Comparison of ENCODE assay signal across 13 cellular contexts in the genomic region with DNA sequence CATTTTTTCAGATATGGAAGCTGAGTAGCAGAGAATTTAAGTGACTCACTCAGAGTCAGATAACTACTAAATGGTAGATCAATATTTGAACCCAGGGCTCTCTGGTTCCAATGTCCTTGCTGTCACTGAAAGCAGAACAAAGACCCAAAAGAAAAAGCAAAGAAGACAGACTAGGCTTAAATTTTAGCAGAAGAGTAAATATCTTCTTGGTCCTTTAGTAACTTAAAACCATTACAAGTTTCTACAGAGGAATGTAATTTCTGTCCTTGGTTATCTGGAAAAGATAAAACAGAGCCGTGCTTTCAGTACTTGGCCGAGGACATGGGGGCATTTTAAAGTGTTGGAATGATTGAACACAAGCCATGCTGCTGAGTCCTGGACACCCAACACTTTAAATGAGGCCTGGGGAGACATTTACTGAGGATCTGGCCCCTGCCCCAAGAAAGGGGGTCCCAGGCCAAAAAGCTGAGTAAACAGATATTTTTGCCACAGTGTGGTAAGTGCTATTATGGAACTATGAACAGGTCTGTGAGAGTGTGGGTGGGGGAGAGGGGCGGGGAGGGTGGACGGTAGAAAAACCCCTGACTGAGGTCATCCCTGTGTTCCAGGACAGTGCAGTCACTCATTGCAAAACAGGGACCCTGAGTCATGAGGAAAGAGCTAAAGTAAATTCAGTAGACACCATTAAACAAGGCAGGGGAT. TPM values are rescaled to one million over a fixed set of nuclear protein-coding genes. Genes with fewer than 3 reads are reported as not detected.
DNase-seq lines count a peak whose midpoint lies in the region; ATAC-seq, FAIRE-seq and TF ChIP-seq lines count a peak whose summit lies in the region.
"Had no signal": no experiment of that assay in that cellular context is flagged by ENCODE, and none has a peak within 500 bp of the region (broad histone marks: within the 10 kb centered on the region; RNA-seq: fewer than 3 reads in every experiment).

No MANE protein-coding gene starts in this region.

- no peaks in the 10 kb centered on the region for H3K9me2 ChIP-seq in SK-N-SH

- H2BK5ac ChIP-seq in H1 (ENCODE audit: low read depth, low read length): no peak overlapping the region

- no peak overlapping the region for H3K4me2 ChIP-seq in SK-N-SH
- no peak overlapping the region for H3K4me2 ChIP-seq in H1 (ENCODE audit: insufficient read depth in 1 of 2, low read depth in 2 of 2, low read length in 2 of 2)

- in situ Hi-C loops in HAP-1 (cut with MboI; ENCODE audit: low sequenced_read_pairs): no loop called here

- ATAC-seq in SK-N-SH treated with all-trans-retinoic acid at 6 μM for 48 hours: peak; percentile 60
- no peak for ATAC-seq in GM18861 (IDR thresholded peaks at IDR 0.05; ENCODE audit: unreplicated experiment)
- ATAC-seq: left lobe of liver had no signal

- H3F3A ChIP-seq in SK-N-SH (replicated peaks; ENCODE audit: insufficient read depth): no peaks in the 10 kb centered on the region

- FAIRE-seq in H1 (lab: Jason Lieb, UNC) (no peak), GM12891 (lab: Jason Lieb, UNC) (no peak)
- FAIRE-seq: GM18507 had no signal

- no peaks in the 10 kb centered on the region; a peak in 1 of 4 replicates for H3K4me1 ChIP-seq in SK-N-SH (ENCODE audit: control insufficient read depth in 1 of 2, insufficient read depth in 2 of 2, low read depth in 1 of 2, low read length in 1 of 2)
- H3K4me1 ChIP-seq in H1 (replicated peaks in 1 of 4; ENCODE audit: control insufficient read depth in 3 of 4, insufficient read depth in 4 of 4, low read length in 3 of 4): no peaks in the 10 kb centered on the region
- H3K4me1 ChIP-seq in HAP-1: no peaks in the 10 kb centered on the region; the same call in 1 of the 2 replicates
- H3K4me1 ChIP-seq: esophagus squamous epithelium had no signal

- H4K20me1 ChIP-seq in SK-N-SH (ENCODE audit: insufficient read depth): no peaks in the 10 kb centered on the region
- no peaks in the 10 kb centered on the region for H4K20me1 ChIP-seq in H1 (replicated peaks in 1 of 2; ENCODE audit: control insufficient read depth in 1 of 2, insufficient read depth in 2 of 2, low read length in 2 of 2)

- no peak overlapping the region for H2BK120ac ChIP-seq in H1 (replicated peaks; ENCODE audit: low read depth, low read length)

- H3K27ac ChIP-seq in SK-N-SH (ENCODE audit: low read depth in 2 of 2, low read length in 1 of 2): no peak overlapping the region
- no peak overlapping the region for H3K27ac ChIP-seq in H1 (ENCODE audit: low read depth, low read length)
- H3K27ac ChIP-seq: esophagus squamous epithelium, VCaP had no signal

- H2BK15ac ChIP-seq in H1 (ENCODE audit: low read length): no peak overlapping the region

- H3K9me3 ChIP-seq in SK-N-SH (no peaks in the 10 kb centered on the region), H1 (ENCODE audit: insufficient read depth in 2 of 2, low read depth in 1 of 2, low read length in 1 of 2) (no peaks in the 10 kb centered on the region), HAP-1 (no peaks in the 10 kb centered on the region)
- H3K9me3 ChIP-seq: esophagus squamous epithelium had no signal

- H3K9ac ChIP-seq in SK-N-SH (no peak overlapping the region), H1 (replicated peaks in 1 of 4; ENCODE audit: extremely low read depth in 1 of 4, low read depth in 3 of 4, low read length in 3 of 4) (no peak overlapping the region)

- TF ChIP-seq RAD21 in SK-N-SH (IDR thresholded peaks at IDR 0.05; ENCODE audit: low read length) (no peak), H1 (IDR thresholded peaks at IDR 0.05 in 1 of 2, conservative IDR thresholded peaks at IDR 0.05 in 1 of 2; ENCODE audit: low read depth in 2 of 2, low read length in 2 of 2) (no peak)

- H3K4me3 ChIP-seq in SK-N-SH (ENCODE audit: low read depth in 2 of 2, low read length in 1 of 2) (no peak overlapping the region), H1 (ENCODE audit: extremely low read depth in 1 of 4, insufficient read depth in 2 of 4, low read depth in 3 of 4, low read length in 4 of 4) (no peak overlapping the region), HAP-1 (no peak overlapping the region)
- H3K4me3 ChIP-seq: esophagus squamous epithelium had no signal

- 67% methylated on average over 4 of the region's 4 CpGs for WGBS in SK-N-SH (ENCODE audit: low lambda C conversion rate)
- WGBS in H1 (ENCODE audit: extremely low coverage in 1 of 2, insufficient coverage in 1 of 2, insufficient read length in 1 of 2, insufficient replicate concordance in 2 of 2, low coverage in 1 of 2, low lambda C conversion rate in 2 of 2, missing lambda C conversion rate in 1 of 2), 2 experiments: 63% methylated on average over 2 of the region's 4 CpGs; no CpG with 5 or more reads in 1 of the 2 experiments

- no peaks in the 10 kb centered on the region for H3K23me2 ChIP-seq in H1 (ENCODE audit: low read depth, low read length)

- H3K79me2 ChIP-seq in SK-N-SH (ENCODE audit: insufficient read depth) (no peaks in the 10 kb centered on the region), H1 (ENCODE audit: control insufficient read depth in 1 of 2, insufficient read depth in 2 of 2, low read length in 2 of 2) (no peaks in the 10 kb centered on the region)

- H3K36me3 ChIP-seq in SK-N-SH (replicated peaks in 1 of 2; ENCODE audit: control insufficient read depth in 1 of 2, insufficient read depth in 2 of 2, low read length in 1 of 2) (no peaks in the 10 kb centered on the region), H1 (ENCODE audit: control insufficient read depth in 2 of 4, insufficient read depth in 4 of 4, low read length in 3 of 4) (no peaks in the 10 kb centered on the region), HAP-1 (replicated peaks) (no peaks in the 10 kb centered on the region)
- H3K36me3 ChIP-seq: esophagus squamous epithelium had no signal

- H3K27me3 ChIP-seq in SK-N-SH (ENCODE audit: insufficient read depth) (peaks cover 7% of the 10 kb centered on the region; the same call in 1 of the 2 replicates), H1 (replicated peaks in 1 of 4; ENCODE audit: control insufficient read depth in 3 of 4, extremely low read depth in 1 of 4, insufficient read depth in 3 of 4, low read length in 3 of 4) (no peaks in the 10 kb centered on the region), HAP-1 (ENCODE audit: low read depth) (no peaks in the 10 kb centered on the region; the same call in 1 of the 2 replicates)

- H3K23ac ChIP-seq in H1 (ENCODE audit: insufficient read length): no peak overlapping the region

- no peak overlapping the region for H2BK12ac ChIP-seq in H1 (ENCODE audit: low read depth, low read length)

- no peaks in the 10 kb centered on the region for H3K79me1 ChIP-seq in H1 (ENCODE audit: low read depth, low read length)

- H2BK20ac ChIP-seq in H1 (ENCODE audit: low read length): no peak overlapping the region

- no peak for DNase-seq in SK-N-SH
- DNase-seq in H1 (ENCODE audit: low read depth in 1 of 2, low spot score in 2 of 2): no peak
- DNase-seq in kidney glomerular epithelial cell (lab: John Stamatoyannopoulos, UW): peak; percentile 9
- DNase-seq in amygdala (lab: John Stamatoyannopoulos, UW): no peak
- no peak for DNase-seq in HAP-1 (ENCODE audit: low spot score in 2 of 2)
- DNase-seq in GM12891 (ENCODE audit: insufficient read length, low spot score): no peak
- DNase-seq: esophagus squamous epithelium, occipital lobe had no signal

- TF ChIP-seq EP300 in SK-N-SH (IDR thresholded peaks at IDR 0.05; ENCODE audit: borderline replicate concordance in 1 of 2, low read depth in 1 of 2, low read length in 1 of 2) (no peak), H1 (IDR thresholded peaks at IDR 0.05; ENCODE audit: borderline replicate concordance in 1 of 2, low read depth in 2 of 2, low read length in 2 of 2) (no peak)

- no peak overlapping the region for H2AFZ ChIP-seq in SK-N-SH (ENCODE audit: low read depth)
- H2AFZ ChIP-seq in H1 (ENCODE audit: low read length): 0 out of 2 replicates have a peak overlapping the region, but pooled peaks have one; percentile 61

- no peak overlapping the region for H3K18ac ChIP-seq in H1 (ENCODE audit: extremely low read depth, low read length)

- TF ChIP-seq CTCF in SK-N-SH (IDR thresholded peaks at IDR 0.05): no peak
- no peak for TF ChIP-seq CTCF in H1 (IDR thresholded peaks at IDR 0.05; ENCODE audit: control extremely low read depth in 1 of 3, insufficient read depth in 1 of 3, low read depth in 1 of 3, low read length in 3 of 3)

- POLR2A ChIA-PET in SK-N-SH (lab: Yijun Ruan, JAX) (no interaction called here), H1 (lab: Charles Lee; ENCODE audit: partially characterized antibody) (interaction anchor here (1.4 to 2.5 kb wide), 2 partner anchors 13 to 18 kb away, joined by 4 to 10 read pairs; a partner anchor contains a TSS)

- no peak overlapping the region for H2AK5ac ChIP-seq in H1 (ENCODE audit: low read depth, low read length)

- no peak overlapping the region for H4K5ac ChIP-seq in H1 (ENCODE audit: insufficient read length, low read depth, low read length)

- H3K14ac ChIP-seq in H1 (ENCODE audit: insufficient read length): no peak overlapping the region

- H4K8ac ChIP-seq in H1 (ENCODE audit: extremely low read depth, insufficient read depth, low read length): no peak overlapping the region

- no peak overlapping the region for H3K56ac ChIP-seq in H1 (replicated peaks; ENCODE audit: insufficient read length, low read depth, low read length)

- H3K4ac ChIP-seq in H1 (replicated peaks; ENCODE audit: insufficient read length, low read depth, low read length): no peak overlapping the region

- no peak for TF ChIP-seq POLR2A in H1 (IDR thresholded peaks at IDR 0.05; ENCODE audit: control extremely low read depth in 1 of 2, low read depth in 2 of 2, low read length in 2 of 2)
- TF ChIP-seq POLR2A in GM12891 (IDR thresholded peaks at IDR 0.05; ENCODE audit: low read depth, low read length): no peak

- CTCF ChIA-PET in SK-N-SH (lab: Yijun Ruan, JAX) (no interaction called here), H1 (lab: Charles Lee; ENCODE audit: partially characterized antibody) (interaction anchor here (1.5 to 1.6 kb wide), 2 partner anchors 10 to 143 kb away, joined by 4 to 5 read pairs; no protein-coding TSS in a partner anchor)

- H4K91ac ChIP-seq in H1 (replicated peaks; ENCODE audit: insufficient read length, low read length): no peak overlapping the region

TF ChIP-seq in GM12891, 5 proteins besides CTCF, POLR2A, EP300 and RAD21 (continues in another document):
- TF ChIP-seq PAX5 (IDR thresholded peaks at IDR 0.05; ENCODE audit: insufficient read depth, low read length, severe bottlenecking): no peak

RNA-seq across cellular contexts. Expression of a gene that starts 18.5 kb away (rescaled TPM):
- polyA plus RNA-seq in SK-N-SH (2012; rRNA removed) (11.3 and 13.1 TPM in 2 replicates), H1 (2011; rRNA removed) (13.1 and 21.4 TPM in 2 replicates)
- polyA plus RNA-seq in SK-N-SH (2012; cell fraction: cytosol; rRNA removed): 20.5 and 21.7 TPM in 2 replicates
- polyA plus RNA-seq in SK-N-SH (2012; cell fraction: nucleus; rRNA removed): 7.6 and 17.0 TPM in 2 replicates
- total RNA-seq in H1 (2021; fragmentation: NEBNext Ultra II Directional; extraction: Animal tissue kit (Norgen Biotek cat#: 25700)): 62.3 and 63.2 TPM in 2 replicates
- polyA plus RNA-seq in H1 (2011; cell fraction: cytosol; rRNA removed): 21.6 TPM
- 16.4 TPM for polyA plus RNA-seq in H1 (2011; cell fraction: nucleus; rRNA removed)
- polyA plus RNA-seq in H1 (2012, experiment 1 of 2): 19.6 to 38.0 TPM (median 23.4 TPM) in 4 replicates
- 2.4 TPM for polyA plus RNA-seq in H1 (2012, experiment 2 of 2)
- 68.1 TPM for polyA plus RNA-seq in H1 (2013, experiment 1 of 2)
- 61.0 TPM for polyA plus RNA-seq in H1 (2013, experiment 2 of 2)
- polyA minus RNA-seq in H1 (2011; rRNA and poly(A)+ RNA removed): 45.2 and 55.8 TPM in 2 replicates
- polyA minus RNA-seq in H1 (2011; cell fraction: cytosol; rRNA and poly(A)+ RNA removed): 22.1 TPM
- polyA minus RNA-seq in H1 (2011; cell fraction: nucleus; rRNA and poly(A)+ RNA removed): 66.9 TPM
- 16.5 TPM for polyA plus RNA-seq in GM12891 (2012; ENCODE audit: low read depth, missing spikeins)
